ENCODE assay signal across 14 cellular contexts in the genomic region with DNA sequence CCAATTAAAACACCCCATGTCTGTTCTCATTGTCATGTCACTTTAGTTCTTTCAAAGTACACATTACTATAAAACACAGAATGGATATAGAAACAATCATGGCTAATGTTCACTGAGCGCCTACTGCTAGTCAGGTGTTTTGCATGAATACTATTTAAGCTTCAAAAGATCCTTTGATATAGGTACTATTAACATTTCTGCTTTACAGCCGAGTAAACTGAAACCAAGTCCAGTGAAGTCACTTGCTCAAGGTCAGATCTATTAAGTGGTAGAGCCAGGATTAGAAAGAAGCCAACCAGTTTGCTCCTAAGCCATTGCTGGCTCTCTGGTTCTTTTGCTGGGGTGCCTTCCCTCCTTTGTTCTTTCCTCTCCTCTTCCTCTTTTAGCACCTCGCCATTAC.
"Had no signal": no experiment of that assay in that cellular context is flagged by ENCODE, and none has a peak within 500 bp of the region (broad histone marks: within the 10 kb centered on the region; RNA-seq: fewer than 3 reads in every experiment).

No MANE protein-coding gene starts in this region.

- DNase-seq: activated CD4-positive, alpha-beta memory T cell treated with anti-CD3 and anti-CD28 coated beads, Interleukin-2, amount 10 ng/mL, durations not matched to agents 7 days and 5 days; activated CD4-positive, alpha-beta T cell treated with anti-CD3 and anti-CD28 coated beads for 36 hours; activated effector memory CD4-positive, alpha-beta T cell treated with Interleukin-2 at 50 U/mL for 16 hours; activated T-cell treated with anti-CD3 and anti-CD28 coated beads, Interleukin-2, amount 50 U/mL, for 4 hours; dorsolateral prefrontal cortex; erythroblast; gastrocnemius medialis; heart right ventricle; left lung; mammary epithelial cell; naive B cell; upper lobe of right lung had no signal

- ATAC-seq: activated CD4-positive, alpha-beta T cell treated with anti-CD3 and anti-CD28 coated beads for 36 hours; activated naive CD4-positive, alpha-beta T cell treated with anti-CD3 and anti-CD28 coated beads, Interleukin-2, amount 50 U/mL, for 72 hours; activated T-cell treated with anti-CD3 and anti-CD28 coated beads, Interleukin-2, amount 50 U/mL, for 4 hours; gastrocnemius medialis; heart right ventricle; left lung; stimulated activated effector memory CD8-positive, alpha-beta T cell treated with anti-CD3 and anti-CD28 coated beads, Interleukin-12 subunit alpha, Interleukin-12 subunit beta, amount 100 ng/mL, for 72 hours; upper lobe of right lung had no signal
